ENCODE assay signal across 9 cellular contexts in the genomic region with DNA sequence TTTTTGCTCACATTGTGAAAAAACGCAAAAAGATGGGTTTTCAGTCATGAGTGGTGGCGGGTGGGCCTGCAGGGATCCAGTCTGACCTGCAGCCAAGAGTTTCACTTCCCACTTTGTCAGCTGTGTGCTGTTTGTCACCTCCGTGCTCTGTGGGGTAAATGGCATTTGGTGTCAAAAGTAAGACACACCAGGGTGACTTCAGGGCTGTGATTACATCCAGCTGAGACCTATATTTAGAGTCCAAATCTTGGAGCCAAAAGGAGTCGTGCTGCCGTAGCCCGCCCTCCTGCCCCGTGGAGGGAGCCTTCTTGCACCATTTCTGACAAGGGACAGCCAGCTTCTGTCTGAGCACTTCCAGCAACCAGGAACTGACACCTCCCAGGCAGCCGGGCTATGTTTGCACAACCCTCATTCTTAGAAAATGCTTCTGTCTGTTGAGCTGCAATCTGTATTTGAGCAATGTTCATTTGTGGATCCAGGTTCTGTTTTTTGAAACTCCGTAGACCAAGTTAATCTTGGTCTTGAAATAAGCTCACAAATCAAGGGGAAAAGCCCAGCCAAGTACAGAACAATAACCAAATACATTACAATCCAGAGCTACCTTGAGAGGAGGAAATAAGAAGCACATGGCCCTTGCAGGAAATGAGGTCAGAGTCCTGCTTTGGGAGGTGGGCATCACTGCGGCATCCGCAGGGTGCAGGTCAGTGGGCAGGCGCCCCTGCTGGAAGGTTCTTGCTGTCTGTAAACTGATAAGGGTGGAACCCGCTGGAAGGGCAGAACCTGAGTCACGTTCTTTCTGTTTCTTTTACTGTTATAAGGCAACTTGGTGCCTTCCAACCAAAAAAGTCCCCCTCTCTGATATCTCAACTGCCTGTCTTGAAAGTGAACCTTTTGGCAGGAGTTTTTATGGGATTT. TPM values are rescaled to one million over a fixed set of nuclear protein-coding genes. Genes with fewer than 3 reads are reported as not detected.
A peak's percentile ranks its signal among the peaks of the same experiment; 100 is the strongest.
DNase-seq lines count a peak whose midpoint lies in the region; ATAC-seq and TF ChIP-seq lines count a peak whose summit lies in the region.
"Had no signal": no experiment of that assay in that cellular context is flagged by ENCODE, and none has a peak within 500 bp of the region (broad histone marks: within the 10 kb centered on the region; RNA-seq: fewer than 3 reads in every experiment).

No MANE protein-coding gene starts in this region.

- DNase-seq in DMS53 (lab: John Stamatoyannopoulos, UW) (peak; percentile 66), M059J (ENCODE audit: low read depth) (peak; percentile 10), colonic mucosa (peak; percentile 76), memory B cell (ENCODE audit: low spot score in 2 of 2) (peak; percentile 70 to 80), NCI-H2171 (lab: John Stamatoyannopoulos, UW) (no peak)
- peak; percentile 50 to 60 for DNase-seq in activated CD4-positive, alpha-beta T cell treated with anti-CD3 and anti-CD28 coated beads for 24 hours (ENCODE audit: low read depth in 2 of 2)
- peak; percentile 55 for DNase-seq in stimulated activated CD8-positive, alpha-beta memory T cell treated with anti-CD3 and anti-CD28 coated beads, Interleukin-4, amount 100 ng/mL, for 24 hours (ENCODE audit: low read depth)

- peaks cover 33% of the 10 kb centered on the region for H3K4me1 ChIP-seq in colonic mucosa

- intact Hi-C loops in colonic mucosa (cut with DNase I), result no loop called here

- TF ChIP-seq CTCF in colonic mucosa (IDR thresholded peaks at IDR 0.05), result peak; percentile 30

- no peaks in the 10 kb centered on the region for H3K9me3 ChIP-seq in colonic mucosa

- peak overlapping the region; percentile 65 for H3K4me3 Mint-ChIP-seq in memory B cell

- H3K27me3 ChIP-seq in colonic mucosa, result no peaks in the 10 kb centered on the region

- peaks cover 4% of the 10 kb centered on the region for H3K36me3 Mint-ChIP-seq in memory B cell

- no peaks in the 10 kb centered on the region for H3K9me3 Mint-ChIP-seq in memory B cell

- no peaks in the 10 kb centered on the region for H3K27me3 Mint-ChIP-seq in memory B cell

- H3K9ac ChIP-seq in colonic mucosa (ENCODE audit: low read depth in 2 of 2, low read length in 2 of 2), result peak overlapping the region in 1 of 2 donors; percentile 90

- no peaks in the 10 kb centered on the region for H3K36me3 ChIP-seq in colonic mucosa

- peak; percentile 46 for ATAC-seq in GM21526 (IDR thresholded peaks at IDR 0.05; ENCODE audit: low FRiP score, unreplicated experiment)
- ATAC-seq in memory B cell (ENCODE audit: low read depth), result peak; percentile 60

- peak overlapping the region; percentile 99 for H3K27ac Mint-ChIP-seq in memory B cell

- no peak overlapping the region for H3K4me3 ChIP-seq in colonic mucosa

- H3K4me1 Mint-ChIP-seq in memory B cell, result peaks cover 55% of the 10 kb centered on the region

- H3K27ac ChIP-seq in colonic mucosa, result peak overlapping the region; percentile 71

RNA-seq across cellular contexts. Expression of gene ABCG1, which starts 14.4 kb away (rescaled TPM):
- total RNA-seq in M059J (2014; rRNA removed; shearing (Covaris generic)), result not detected in 2 replicates
- 10 to 100 TPM; 13.8 to 60.0 TPM for total RNA-seq in colonic mucosa
- total RNA-seq: LHCN-M2 had no signal

Comparison
In these comparisons a context has a peak if more than half of its experiments do, and no peak if none do; other contexts are left out.
1. RNA of gene ABCG1, which starts 14.4 kb away (total RNA-seq): 13.8 to 60.0 TPM in colonic mucosa; not detected in M059J; every median in the first group is over 10 times any median in the second.